ENCODE assay signal across 13 cellular contexts in the genomic region with DNA sequence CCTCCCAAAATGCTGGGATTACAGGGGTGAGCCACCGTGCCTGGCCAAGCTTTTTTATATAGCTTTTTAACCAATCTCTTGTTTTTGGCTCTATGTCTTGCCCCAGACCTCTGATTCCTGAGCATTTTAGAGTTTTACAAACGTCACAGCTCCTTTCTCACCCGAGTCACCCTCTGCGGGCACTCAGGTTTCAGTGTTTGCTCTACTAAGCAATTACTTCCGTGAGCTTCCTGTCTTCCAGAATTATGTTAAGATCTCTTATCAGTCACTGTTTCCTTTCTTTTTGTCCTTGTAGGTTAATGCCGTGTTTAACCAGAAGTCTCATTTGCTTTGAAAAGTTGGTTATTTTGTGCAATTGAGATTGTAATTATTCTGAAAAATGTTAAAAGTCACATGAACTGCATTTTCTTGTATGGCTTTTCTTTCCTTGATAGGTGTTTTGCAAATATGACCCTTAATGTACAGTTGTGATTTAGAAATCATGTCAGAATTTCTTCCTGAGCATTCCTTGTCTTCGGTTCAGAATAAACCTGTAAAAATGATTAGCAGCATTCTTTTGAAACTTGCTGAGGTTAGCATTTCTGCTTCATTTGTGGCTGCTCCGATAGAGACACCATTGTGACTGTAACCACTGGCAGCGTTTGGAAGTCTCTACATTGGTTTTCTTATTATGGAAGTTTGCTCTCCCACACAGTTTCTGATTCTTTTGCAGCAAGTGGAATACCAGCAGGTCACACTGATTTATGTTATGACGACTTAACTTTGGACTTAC. TPM values are rescaled to one million over a fixed set of nuclear protein-coding genes. Genes with fewer than 3 reads are reported as not detected.
A peak's percentile ranks its signal among the peaks of the same experiment; 100 is the strongest.
DNase-seq lines count a peak whose midpoint lies in the region; ATAC-seq and TF ChIP-seq lines count a peak whose summit lies in the region.
"Had no signal": no experiment of that assay in that cellular context is flagged by ENCODE, and none has a peak within 500 bp of the region (broad histone marks: within the 10 kb centered on the region; RNA-seq: fewer than 3 reads in every experiment).

No MANE protein-coding gene starts in this region.

- no peak overlapping the region for H3K27ac ChIP-seq in CD4-positive, alpha-beta memory T cell (ENCODE audit: low read depth, low read length)
- H3K27ac ChIP-seq in tibial artery: no peak overlapping the region
- H3K27ac ChIP-seq in adrenal gland: no peak overlapping the region

- 24 to 29% (median 28%) methylated on average over 10 of the region's 10 CpGs for WGBS in adrenal gland, 4 donors

- CTCF ChIA-PET in CD4-positive, alpha-beta memory T cell (lab: Charles Lee; ENCODE audit: partially characterized antibody): interaction anchor here (1.1 to 5.0 kb wide), 6 partner anchors 10 to 199 kb away, joined by 3 to 36 read pairs (median 6); no protein-coding TSS in a partner anchor
- CTCF ChIA-PET in activated CD4-positive, alpha-beta memory T cell treated with anti-CD3 and anti-CD28 coated beads for 36 hours (lab: Charles Lee): interaction anchor here (0.8 to 1.4 kb wide), 4 partner anchors 11 to 210 kb away, joined by 3 to 5 read pairs (median 4); no protein-coding TSS in a partner anchor

- POLR2A ChIA-PET in CD4-positive, alpha-beta memory T cell (lab: Charles Lee; ENCODE audit: partially characterized antibody): interaction anchor here (0.6 to 3.0 kb wide), 9 partner anchors 10 to 259 kb away, joined by 3 to 16 read pairs (median 6); a partner anchor contains a TSS
- POLR2A ChIA-PET in activated CD4-positive, alpha-beta memory T cell treated with anti-CD3 and anti-CD28 coated beads for 36 hours (lab: Charles Lee): interaction anchor here (0.7 to 3.2 kb wide), 8 partner anchors 10 to 259 kb away, joined by 3 to 14 read pairs (median 4); a partner anchor contains a TSS

- H3K36me3 ChIP-seq in CD4-positive, alpha-beta memory T cell (ENCODE audit: insufficient read depth, low read length): no peaks in the 10 kb centered on the region
- H3K36me3 ChIP-seq in tibial artery (no peaks in the 10 kb centered on the region), adrenal gland (replicated peaks in 1 of 2) (no peaks in the 10 kb centered on the region)

- peaks cover 16 to 40% (median 21%) of the 10 kb centered on the region in 4 donors for H3K4me1 Mint-ChIP-seq in CD4-positive, alpha-beta memory T cell
- peaks cover 37% of the 10 kb centered on the region for H3K4me1 Mint-ChIP-seq in HFFc6 (ENCODE audit: low read depth)
- H3K4me1 Mint-ChIP-seq in activated CD4-positive, alpha-beta memory T cell treated with anti-CD3 and anti-CD28 coated beads for 36 hours (ENCODE audit: low read depth): peaks cover 35% of the 10 kb centered on the region

- DNase-seq in CD4-positive, alpha-beta memory T cell: peak in 3 of 5 donors; percentile 26 to 62 (median 39)
- DNase-seq in HFFc6 (no peak), left kidney (ENCODE audit: low read depth, low spot score) (peak; percentile 22), tibial artery (no peak), adrenal gland (no peak)
- DNase-seq in activated CD4-positive, alpha-beta memory T cell treated with anti-CD3 and anti-CD28 coated beads for 36 hours: peak; percentile 73
- DNase-seq: effector memory CD4-positive, alpha-beta T cell; hypothalamus; midbrain; NCI-H2029; right cardiac atrium had no signal

- intact Hi-C loops in CD4-positive, alpha-beta memory T cell (cut with micrococcal nuclease): no loop called here
- intact Hi-C loops in activated CD4-positive, alpha-beta memory T cell treated with anti-CD3 and anti-CD28 coated beads for 36 hours (cut with micrococcal nuclease): loop anchor here (1.0 to 2.0 kb wide), 5 partner anchors 14 to 219 kb away; a partner anchor contains a TSS
- intact Hi-C loops in tibial artery (cut with DNase I; ENCODE audit: low total_unique reads) (no loop called here), adrenal gland (cut with DNase I) (no loop called here)

- no peak for TF ChIP-seq CTCF in HFFc6 (IDR thresholded peaks at IDR 0.05)
- no peak for TF ChIP-seq CTCF in tibial artery (IDR thresholded peaks at IDR 0.05)
- TF ChIP-seq CTCF in adrenal gland (IDR thresholded peaks at IDR 0.05): no peak

- H3K27ac Mint-ChIP-seq in CD4-positive, alpha-beta memory T cell: peak overlapping the region; percentile 58 to 88 (median 67)
- no peak overlapping the region; the same call in 1 of the 2 replicates for H3K27ac Mint-ChIP-seq in HFFc6
- H3K27ac Mint-ChIP-seq in activated CD4-positive, alpha-beta memory T cell treated with anti-CD3 and anti-CD28 coated beads for 36 hours: peak overlapping the region; percentile 84

- H3K9me3 ChIP-seq in CD4-positive, alpha-beta memory T cell (ENCODE audit: control insufficient read depth in 1 of 2, low read length in 2 of 2): no peaks in the 10 kb centered on the region
- no peaks in the 10 kb centered on the region for H3K9me3 ChIP-seq in tibial artery
- H3K9me3 ChIP-seq in adrenal gland (replicated peaks in 1 of 3): no peaks in the 10 kb centered on the region

- H3K36me3 Mint-ChIP-seq in CD4-positive, alpha-beta memory T cell: no peaks in the 10 kb centered on the region
- H3K36me3 Mint-ChIP-seq in HFFc6 (ENCODE audit: low read depth): no peaks in the 10 kb centered on the region
- H3K36me3 Mint-ChIP-seq in activated CD4-positive, alpha-beta memory T cell treated with anti-CD3 and anti-CD28 coated beads for 36 hours: no peaks in the 10 kb centered on the region

- H3K9me3 Mint-ChIP-seq in CD4-positive, alpha-beta memory T cell: peaks cover 0 to 13% (median 6%) of the 10 kb centered on the region in 8 donors
- H3K9me3 Mint-ChIP-seq in HFFc6: no peaks in the 10 kb centered on the region
- H3K9me3 Mint-ChIP-seq in activated CD4-positive, alpha-beta memory T cell treated with anti-CD3 and anti-CD28 coated beads for 36 hours: no peaks in the 10 kb centered on the region

- H3K4me1 ChIP-seq in CD4-positive, alpha-beta memory T cell (ENCODE audit: insufficient read depth, low read length): peaks cover 22% of the 10 kb centered on the region
- H3K4me1 ChIP-seq in tibial artery (no peaks in the 10 kb centered on the region), adrenal gland (replicated peaks in 1 of 2) (peaks cover 0 to 4% of the 10 kb centered on the region in 2 donors)

- H3K4me3 ChIP-seq in CD4-positive, alpha-beta memory T cell (ENCODE audit: low read length in 2 of 2): no peak overlapping the region
- H3K4me3 ChIP-seq in tibial artery (no peak overlapping the region), adrenal gland (no peak overlapping the region)

- H3K27me3 Mint-ChIP-seq in CD4-positive, alpha-beta memory T cell: no peaks in the 10 kb centered on the region
- no peaks in the 10 kb centered on the region for H3K27me3 Mint-ChIP-seq in HFFc6 (ENCODE audit: insufficient read depth)
- H3K27me3 Mint-ChIP-seq in activated CD4-positive, alpha-beta memory T cell treated with anti-CD3 and anti-CD28 coated beads for 36 hours: no peaks in the 10 kb centered on the region

- no peaks in the 10 kb centered on the region for H3K27me3 ChIP-seq in CD4-positive, alpha-beta memory T cell (ENCODE audit: insufficient read depth, low read length)
- peaks cover 0 to 20% of the 10 kb centered on the region in 2 donors for H3K27me3 ChIP-seq in tibial artery
- peaks cover 2% of the 10 kb centered on the region for H3K27me3 ChIP-seq in adrenal gland

- TF ChIP-seq POLR2A in adrenal gland (IDR thresholded peaks at IDR 0.05): no peak

- H3K4me3 Mint-ChIP-seq in CD4-positive, alpha-beta memory T cell: peak overlapping the region in 7 of 8 donors; percentile 49 to 77 (median 66)
- H3K4me3 Mint-ChIP-seq in HFFc6: peak overlapping the region; percentile 33
- peak overlapping the region; percentile 68 for H3K4me3 Mint-ChIP-seq in activated CD4-positive, alpha-beta memory T cell treated with anti-CD3 and anti-CD28 coated beads for 36 hours

- ATAC-seq in GM18511 (IDR thresholded peaks at IDR 0.05; ENCODE audit: unreplicated experiment) (no peak), GM18498 (IDR thresholded peaks at IDR 0.05; ENCODE audit: unreplicated experiment) (no peak)
- ATAC-seq: right cardiac atrium had no signal

RNA-seq across cellular contexts. Expression of a gene that starts 4.5 kb away (rescaled TPM):
- total RNA-seq in CD4-positive, alpha-beta memory T cell: 1 to 10 TPM; 3.5 TPM
- polyA plus RNA-seq in CD4-positive, alpha-beta memory T cell: 1 to 10 TPM; 5.5 to 8.1 TPM
- under 1 TPM; 0.09 to 0.54 (median 0.42) TPM for total RNA-seq in HFFc6 (2021; fragmentation: NEBNext Ultra II Directional; extraction: Animal tissue kit (Norgen Biotek cat#: 25700))
- total RNA-seq in activated CD4-positive, alpha-beta memory T cell treated with anti-CD3 and anti-CD28 coated beads for 36 hours: 1 to 10 TPM in 1 of 2 experiments, under 1 TPM in 1; 0.67 to 1.1 TPM
- total RNA-seq in adrenal gland: under 1 TPM in 2 of 8 donors, not detected in 6; under 0.01 to 0.11 TPM
- under 1 TPM; 0.04 to 0.48 (median 0.20) TPM for polyA plus RNA-seq in adrenal gland

RNA-seq across cellular contexts. Expression of a gene that starts 35.6 kb away (rescaled TPM):
- 10 to 100 TPM; 35.7 to 39.0 TPM for total RNA-seq in CD4-positive, alpha-beta memory T cell
- polyA plus RNA-seq in CD4-positive, alpha-beta memory T cell: 10 to 100 TPM; 14.2 to 21.5 TPM
- total RNA-seq in HFFc6 (2021; fragmentation: NEBNext Ultra II Directional; extraction: Animal tissue kit (Norgen Biotek cat#: 25700)): 10 to 100 TPM; 26.4 to 31.0 (median 28.9) TPM
- total RNA-seq in activated CD4-positive, alpha-beta memory T cell treated with anti-CD3 and anti-CD28 coated beads for 36 hours: 10 to 100 TPM; 45.0 to 47.6 TPM
- total RNA-seq in adrenal gland: 10 to 100 TPM; 24.4 to 53.1 (median 33.6) TPM
- polyA plus RNA-seq in adrenal gland: 100 to 1,000 TPM in 2 of 3 donors, 10 to 100 TPM in 1; 54.8 to 165 (median 114) TPM

Comparison
In these comparisons a context has a peak if more than half of its experiments do, and no peak if none do; other contexts are left out.
1. DNase-seq: peak in CD4-positive, alpha-beta memory T cell (3 of 5), activated CD4-positive, alpha-beta memory T cell treated with anti-CD3 and anti-CD28 coated beads for 36 hours (single experiment) and left kidney (single experiment); none in HFFc6 (single experiment), tibial artery (0 of 2) and adrenal gland (0 of 7).
2. Peak in every context shown above with its lines, with median percentiles within 50 percentile points of each other: H3K4me3 Mint-ChIP-seq.